In genomic region chr15:57549935-57550334, GRCh38 we compare ENCODE assay signal across 25 cellular contexts. TPM values are rescaled to one million over a fixed set of nuclear protein-coding genes. Genes with fewer than 3 reads are reported as not detected.
DNase-seq lines count a peak whose midpoint lies in the region; ATAC-seq and TF ChIP-seq lines count a peak whose summit lies in the region.
"Had no signal": no experiment of that assay in that cellular context is flagged by ENCODE, and none has a peak within 500 bp of the region (broad histone marks: within the 10 kb centered on the region; RNA-seq: fewer than 3 reads in every experiment).

No MANE protein-coding gene starts in this region.

- H3K36me3 ChIP-seq in IMR-90 (ENCODE audit: control insufficient read depth, insufficient read depth, low read length) (no peaks in the 10 kb centered on the region), duodenal mucosa (ENCODE audit: control insufficient read depth in 1 of 2, insufficient read depth in 2 of 2, low read length in 2 of 2) (no peaks in the 10 kb centered on the region), gastrocnemius medialis (no peaks in the 10 kb centered on the region)
- H3K36me3 ChIP-seq: BLaER1 treated with 17β-estradiol and CSF1 and Interleukin-3, amounts not matched to agents 10 nM and 100 nM had no signal

- CTCF ChIA-PET in IMR-90 (lab: Yijun Ruan, JAX), result interaction anchor here (0.8 to 1.0 kb wide), 2 partner anchors 8 to 209 kb away, joined by 4 read pairs; no protein-coding TSS in a partner anchor

- peaks cover 8% of the 10 kb centered on the region for H3K4me1 ChIP-seq in IMR-90 (ENCODE audit: control insufficient read depth, insufficient read depth, low read length)
- H3K4me1 ChIP-seq in duodenal mucosa (ENCODE audit: control insufficient read depth in 1 of 2, insufficient read depth in 2 of 2, low read length in 2 of 2), result peaks cover 4 to 33% of the 10 kb centered on the region in 2 donors
- peaks cover 21 to 27% of the 10 kb centered on the region in 2 donors for H3K4me1 ChIP-seq in gastrocnemius medialis

- TF ChIP-seq CTCF in IMR-90 (conservative IDR thresholded peaks at IDR 0.05; ENCODE audit: low read depth, low read length) (no peak), gastrocnemius medialis (IDR thresholded peaks at IDR 0.05 in 4 of 5, conservative IDR thresholded peaks at IDR 0.05 in 1 of 5) (no peak)

- H3K27me3 ChIP-seq in IMR-90 (ENCODE audit: control insufficient read depth, insufficient read depth, low read length) (peaks cover 12% of the 10 kb centered on the region), duodenal mucosa (ENCODE audit: control insufficient read depth in 1 of 2, insufficient read depth in 2 of 2, low read length in 2 of 2) (no peaks in the 10 kb centered on the region), gastrocnemius medialis (no peaks in the 10 kb centered on the region)
- H3K27me3 ChIP-seq: ascending aorta; BLaER1 treated with 17β-estradiol and CSF1 and Interleukin-3, amounts not matched to agents 10 nM and 100 nM had no signal

- no peak overlapping the region for H3K4me2 ChIP-seq in IMR-90 (ENCODE audit: low read depth, low read length)
- H3K4me2 ChIP-seq: smooth muscle cell had no signal

- H3K4me3 ChIP-seq in IMR-90 (ENCODE audit: insufficient read depth, low read depth, low read length), result no peak overlapping the region
- no peak overlapping the region for H3K4me3 ChIP-seq in duodenal mucosa (ENCODE audit: low read depth in 1 of 2, low read length in 2 of 2)
- H3K4me3 ChIP-seq in gastrocnemius medialis, result no peak overlapping the region
- H3K4me3 ChIP-seq: ascending aorta; BLaER1 treated with 17β-estradiol and CSF1 and Interleukin-3, amounts not matched to agents 10 nM and 100 nM; smooth muscle cell had no signal

- no peak overlapping the region for H4K5ac ChIP-seq in IMR-90 (ENCODE audit: low read depth, low read length)

- TF ChIP-seq POLR2A in IMR-90 (IDR thresholded peaks at IDR 0.05; ENCODE audit: low read depth, low read length) (no peak), gastrocnemius medialis (IDR thresholded peaks at IDR 0.05) (no peak)

- H2BK120ac ChIP-seq in IMR-90 (ENCODE audit: low read depth, low read length), result no peak overlapping the region; the same call in 1 of the 2 replicates

- H3K9me3 ChIP-seq in IMR-90 (ENCODE audit: control insufficient read depth, insufficient read depth, low read length), result no peaks in the 10 kb centered on the region
- H3K9me3 ChIP-seq in duodenal mucosa (ENCODE audit: control insufficient read depth in 1 of 2, low read length in 2 of 2), result no peaks in the 10 kb centered on the region
- H3K9me3 ChIP-seq in gastrocnemius medialis, result no peaks in the 10 kb centered on the region
- H3K9me3 ChIP-seq: ascending aorta; BLaER1 treated with 17β-estradiol and CSF1 and Interleukin-3, amounts not matched to agents 10 nM and 100 nM had no signal

- no peak overlapping the region for H3K23ac ChIP-seq in IMR-90 (ENCODE audit: low read depth, low read length)

- H3K9me1 ChIP-seq in IMR-90 (ENCODE audit: insufficient read depth, low read length), result peaks cover 15% of the 10 kb centered on the region

- POLR2A ChIA-PET in IMR-90 (lab: Charles Lee; ENCODE audit: unreplicated experiment), result no interaction called here

- H3K9ac ChIP-seq in IMR-90 (ENCODE audit: low read depth, low read length) (no peak overlapping the region), duodenal mucosa (ENCODE audit: low read depth in 1 of 2, low read length in 2 of 2) (no peak overlapping the region)
- H3K9ac ChIP-seq: BLaER1 treated with 17β-estradiol and CSF1 and Interleukin-3, amounts not matched to agents 10 nM and 100 nM had no signal

- H2BK15ac ChIP-seq in IMR-90 (ENCODE audit: low read depth, low read length), result no peak overlapping the region

- intact Hi-C loops in IMR-90 (cut with micrococcal nuclease) (no loop called here), gastrocnemius medialis (cut with DNase I; ENCODE audit: low total_unique reads) (loop anchor here (10.0 kb wide), 1 partner anchor 515 kb away; the partner anchor contains the start of gene ALDH1A2)

- no peaks in the 10 kb centered on the region for H3K79me1 ChIP-seq in IMR-90 (ENCODE audit: low read depth in 1 of 2, low read length in 2 of 2)

- no peak overlapping the region for H2BK20ac ChIP-seq in IMR-90 (ENCODE audit: low read depth, low read length)

- no peak overlapping the region for H2AFZ ChIP-seq in IMR-90 (replicated peaks; ENCODE audit: low read length, poor library complexity)

- no peak for TF ChIP-seq RAD21 in IMR-90 (IDR thresholded peaks at IDR 0.05; ENCODE audit: low read length)

- no peak overlapping the region for H2BK5ac ChIP-seq in IMR-90 (ENCODE audit: low read depth, low read length, poor library complexity, severe bottlenecking)

- DNase-seq in IMR-90, result no peak
- peak; percentile 28 for DNase-seq in left lobe of liver (ENCODE audit: low spot score)
- DNase-seq in gastrocnemius medialis, result peak; percentile 46 to 80
- DNase-seq in NCI-H345 treated with DMSO at 0.1 percent for 48 hours (lab: John Stamatoyannopoulos, UW; ENCODE audit: unreplicated experiment), result no peak
- DNase-seq in NCI-H524 (lab: John Stamatoyannopoulos, UW), result no peak
- DNase-seq in occipital lobe (lab: John Stamatoyannopoulos, UW), result no peak
- no peak for DNase-seq in NCI-H82 (lab: John Stamatoyannopoulos, UW)
- DNase-seq: activated CD4-positive, alpha-beta memory T cell treated with anti-CD3 and anti-CD28 coated beads for 36 hours; activated CD8-positive, alpha-beta memory T cell treated with anti-CD3 and anti-CD28 coated beads, Interleukin-2, amount 50 U/mL, for 4 hours; activated naive CD8-positive, alpha-beta T cell treated with anti-CD3 and anti-CD28 coated beads for 36 hours; COR-L47; DMS79 treated with DMSO at 0.1 percent for 48 hours; NCI-H1436; NCI-H2081 treated with DMSO at 0.1 percent for 48 hours; NCI-H226; NCI-H774; stimulated activated CD4-positive, alpha-beta T cell treated with anti-CD3 and anti-CD28 coated beads, Interleukin-1b, Interleukin-23, amount 100 ng/mL, for 48 hours; T-helper 1 cell had no signal

- peak overlapping the region; percentile 33; the same call in 1 of the 2 replicates for H3K4ac ChIP-seq in IMR-90 (ENCODE audit: low read depth, low read length)

- H4K8ac ChIP-seq in IMR-90 (ENCODE audit: low read depth in 2 of 2, low read length in 2 of 2), result no peak overlapping the region

- ATAC-seq in IMR-90 (ENCODE audit: low read depth), result no peak
- no peak for ATAC-seq in left lobe of liver
- peak; percentile 98 for ATAC-seq in gastrocnemius medialis
- ATAC-seq: activated CD4-positive, CD25-positive, alpha-beta regulatory T cell treated with anti-CD3 and anti-CD28 coated beads, Interleukin-2, amount 50 U/mL, for 24 hours; HCT116 had no signal

- H4K20me1 ChIP-seq in IMR-90 (ENCODE audit: insufficient read depth, low read length), result no peaks in the 10 kb centered on the region
- H4K20me1 ChIP-seq: BLaER1 treated with 17β-estradiol and CSF1 and Interleukin-3, amounts not matched to agents 10 nM and 100 nM had no signal

- dilution Hi-C loops in IMR-90 (cut with HindIII; ENCODE audit: low sequenced_read_pairs, unreplicated experiment), result loop anchor here (25.0 kb wide), 1 partner anchor 213 kb away; no protein-coding TSS in a partner anchor

- H4K91ac ChIP-seq in IMR-90 (ENCODE audit: insufficient read depth, low read depth, low read length), result no peak overlapping the region

- no peak overlapping the region for H2AK9ac ChIP-seq in IMR-90 (replicated peaks; ENCODE audit: low read depth, low read length, poor library complexity)

- no CpG with 5 or more reads among the region's 6 CpGs for WGBS in IMR-90 (ENCODE audit: extremely low coverage in 2 of 2, insufficient read length in 1 of 2), 2 experiments

- no peak overlapping the region for H3K27ac ChIP-seq in IMR-90 (ENCODE audit: insufficient read depth, low read length)
- peak overlapping the region; percentile 18 for H3K27ac ChIP-seq in duodenal mucosa (ENCODE audit: low read depth, low read length)
- H3K27ac ChIP-seq in gastrocnemius medialis, result peak overlapping the region; percentile 71 to 84 (median 78)
- H3K27ac ChIP-seq: BLaER1 treated with 17β-estradiol and CSF1 and Interleukin-3, amounts not matched to agents 10 nM and 100 nM; HL-60 had no signal

- in situ Hi-C loops in IMR-90 (cut with MboI; ENCODE audit: low sequenced_read_pairs), result loop anchor here (25.0 kb wide), 2 partner anchors 638 to 738 kb away; partner anchors contain the start of gene TCF12
- in situ Hi-C loops in gastrocnemius medialis (cut with MboI; ENCODE audit: low sequenced_read_pairs in 4 of 4), result loop anchor here (10.0 to 25.0 kb wide), 7 partner anchors 95 to 1063 kb away; partner anchors contain the start of gene ALDH1A2 (in 1 of the 4)

- H2AK5ac ChIP-seq in IMR-90 (ENCODE audit: low read depth, low read length), result no peak overlapping the region; the same call in 1 of the 2 replicates

- H3K18ac ChIP-seq in IMR-90 (ENCODE audit: low read depth, low read length), result no peak overlapping the region

- no peak overlapping the region for H3K56ac ChIP-seq in IMR-90 (ENCODE audit: extremely low read depth, insufficient read depth, low read length)

- H3K14ac ChIP-seq in IMR-90 (replicated peaks; ENCODE audit: low read depth, low read length), result no peak overlapping the region

- BruUV-seq in IMR-90 (replicated peaks; lab: Mats Ljungman, UMichigan), result no TSS peak

TF ChIP-seq in IMR-90, 13 proteins besides CTCF, POLR2A, EP300 and RAD21:
- no peak for TF ChIP-seq BHLHE40 (IDR thresholded peaks at IDR 0.05; ENCODE audit: low read depth, low read length)
- TF ChIP-seq SMC3 (IDR thresholded peaks at IDR 0.05; ENCODE audit: low read depth, low read length), result no peak
- no peak for TF ChIP-seq CHD1 (IDR thresholded peaks at IDR 0.05; ENCODE audit: low read depth, low read length)
- TF ChIP-seq MAFK (IDR thresholded peaks at IDR 0.05; ENCODE audit: low read depth, low read length), result no peak
- TF ChIP-seq MAZ (IDR thresholded peaks at IDR 0.05; ENCODE audit: borderline replicate concordance, low read depth, low read length), result no peak
TF ChIP-seq in IMR-90: peak in this region for 0.

RNA-seq across cellular contexts. Expression of gene MYZAP, which starts 41.8 kb away (rescaled TPM):
- total RNA-seq in IMR-90 (2012; rRNA removed), result not detected in 2 replicates
- polyA plus RNA-seq in IMR-90 (2012; rRNA removed), result not detected in 2 replicates
- polyA plus RNA-seq in IMR-90 (2012; cell fraction: cytosol; rRNA removed), result not detected in 2 replicates
- not detected in 2 replicates for polyA plus RNA-seq in IMR-90 (2012; cell fraction: nucleus; rRNA removed; ENCODE audit: low replicate concordance)
- 0.58 TPM for total RNA-seq in left lobe of liver
- total RNA-seq in gastrocnemius medialis, result 1 to 10 TPM; 1.3 to 9.4 (median 1.4) TPM
- total RNA-seq in occipital lobe, result 1.1 TPM
- total RNA-seq: activated naive CD8-positive, alpha-beta T cell treated with anti-CD3 and anti-CD28 coated beads for 36 hours had no signal

Comparison
In these comparisons a context has a peak if more than half of its experiments do, and no peak if none do; other contexts are left out.
1. ATAC-seq: peak in gastrocnemius medialis (2 of 2); none in IMR-90 (single experiment) and left lobe of liver (single experiment).
2. DNase-seq: peak in left lobe of liver (single experiment) and gastrocnemius medialis (2 of 2); none in IMR-90 (single experiment), NCI-H345 treated with DMSO at 0.1 percent for 48 hours (single experiment), NCI-H524 (0 of 2), occipital lobe (single experiment) and NCI-H82 (single experiment).